12 cellular contexts compared by ENCODE assay signal in the genomic region with DNA sequence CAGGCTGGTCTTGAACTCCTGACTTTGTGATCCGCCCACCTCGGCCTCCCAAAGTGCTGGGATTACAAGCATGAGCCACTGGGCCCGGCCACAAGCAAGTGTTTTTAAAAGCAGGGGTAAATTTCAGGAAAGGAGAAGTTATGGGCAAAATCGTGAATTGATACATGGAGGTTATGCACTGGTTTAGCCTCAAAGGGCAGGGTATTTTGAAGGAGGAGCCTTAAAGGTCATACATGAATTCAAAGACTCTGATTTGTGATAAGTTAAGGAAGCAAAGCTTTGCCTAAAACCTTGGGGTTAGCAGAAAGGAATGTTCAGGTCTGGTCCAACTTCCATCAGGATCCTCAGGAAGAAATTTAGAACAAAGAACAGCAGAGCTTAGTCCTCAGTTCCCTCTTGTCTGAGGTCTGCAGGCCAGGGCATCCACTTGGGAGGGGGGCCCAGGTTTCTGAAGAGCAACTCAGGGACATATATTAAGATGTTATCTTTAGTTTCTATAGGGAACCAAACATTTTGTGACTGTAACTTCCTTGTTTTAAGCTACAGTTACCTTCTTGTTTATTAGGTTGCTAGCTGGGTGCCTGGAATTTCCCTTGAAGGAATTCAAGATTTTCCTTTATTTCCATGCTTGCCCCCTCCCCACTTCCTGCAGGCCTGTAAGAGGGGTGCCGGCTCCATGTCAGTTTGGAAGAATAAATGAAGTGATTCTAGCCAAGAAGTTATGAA. TPM values are rescaled to one million over a fixed set of nuclear protein-coding genes. Genes with fewer than 3 reads are reported as not detected.
DNase-seq lines count a peak whose midpoint lies in the region; ATAC-seq, FAIRE-seq and TF ChIP-seq lines count a peak whose summit lies in the region.
"Had no signal": no experiment of that assay in that cellular context is flagged by ENCODE, and none has a peak within 500 bp of the region (broad histone marks: within the 10 kb centered on the region; RNA-seq: fewer than 3 reads in every experiment).

No MANE protein-coding gene starts in this region.

- peaks cover 45% of the 10 kb centered on the region for H3K79me1 ChIP-seq in trophoblast cell (ENCODE audit: low read length)

- H4K20me1 ChIP-seq in DND-41 (ENCODE audit: insufficient read depth, low read length) (no peaks in the 10 kb centered on the region), astrocyte (ENCODE audit: insufficient read depth, low read length) (peaks cover 6% of the 10 kb centered on the region)

- H2AFZ ChIP-seq in DND-41 (ENCODE audit: low read depth, low read length) = no peak overlapping the region
- H2AFZ ChIP-seq in astrocyte (ENCODE audit: low read depth, low read length) = no peak overlapping the region
- H2AFZ ChIP-seq in trophoblast cell (ENCODE audit: insufficient read depth, low read length, poor library complexity) = no peak overlapping the region

- no peak overlapping the region for H3K4me3 ChIP-seq in DND-41 (ENCODE audit: low read depth in 1 of 2, low read length in 2 of 2)
- H3K4me3 ChIP-seq in NB4 (ENCODE audit: low read depth, low read length) = no peak overlapping the region
- no peak overlapping the region for H3K4me3 ChIP-seq in astrocyte (ENCODE audit: insufficient read depth, low read depth, low read length)
- H3K4me3 ChIP-seq in trophoblast cell (ENCODE audit: low read depth, low read length) = no peak overlapping the region

- H3K4me1 ChIP-seq in DND-41 (ENCODE audit: insufficient read depth, low read length) = peaks cover 75% of the 10 kb centered on the region
- H3K4me1 ChIP-seq in astrocyte (ENCODE audit: insufficient read depth, low read length) = peaks cover 21% of the 10 kb centered on the region
- peaks cover 24 to 34% of the 10 kb centered on the region in 2 experiments for H3K4me1 ChIP-seq in trophoblast cell (ENCODE audit: control insufficient read depth in 1 of 2, insufficient read depth in 2 of 2, low read length in 2 of 2)

- TF ChIP-seq CTCF in DND-41 (IDR thresholded peaks at IDR 0.05; ENCODE audit: borderline replicate concordance, extremely low read depth, low read length, poor library complexity, severe bottlenecking) (no peak), NB4 (IDR thresholded peaks at IDR 0.05; ENCODE audit: low read depth, low read length) (no peak), astrocyte (IDR thresholded peaks at IDR 0.05; ENCODE audit: insufficient read depth, low read depth, low read length) (no peak)

- CTCF ChIA-PET in activated CD8-positive, alpha-beta memory T cell treated with anti-CD3 and anti-CD28 coated beads, Interleukin-2, amount 10 ng/mL, durations not matched to agents 7 days and 5 days (lab: Charles Lee) = interaction anchor here (1.2 to 7.9 kb wide), 3 partner anchors 10 to 42 kb away, joined by 3 to 56 read pairs (median 4); partner anchors contain the start of genes ACTR3C and LRRC61
- CTCF ChIA-PET in activated CD4-positive, alpha-beta memory T cell treated with anti-CD3 and anti-CD28 coated beads, Interleukin-2, amount 10 ng/mL, durations not matched to agents 7 days and 5 days (lab: Charles Lee) = interaction anchor here (0.8 to 2.3 kb wide), 7 partner anchors 8 to 52 kb away, joined by 3 to 7 read pairs (median 3); no protein-coding TSS in a partner anchor

- no CpG with 5 or more reads among the region's 5 CpGs for WGBS in trophoblast cell (ENCODE audit: extremely low coverage, insufficient coverage, insufficient read length)

- H3K27ac Mint-ChIP-seq in astrocyte (ENCODE audit: unreplicated experiment) = peak overlapping the region; percentile 58
- no peak overlapping the region for H3K27ac Mint-ChIP-seq in activated CD8-positive, alpha-beta memory T cell treated with anti-CD3 and anti-CD28 coated beads, Interleukin-2, amount 10 ng/mL, durations not matched to agents 7 days and 5 days
- no peak overlapping the region for H3K27ac Mint-ChIP-seq in activated CD4-positive, alpha-beta memory T cell treated with anti-CD3 and anti-CD28 coated beads, Interleukin-2, amount 10 ng/mL, durations not matched to agents 7 days and 5 days

- H3K14ac ChIP-seq in trophoblast cell (ENCODE audit: low read length) = no peak overlapping the region

- no peaks in the 10 kb centered on the region for H3K27me3 ChIP-seq in DND-41 (ENCODE audit: insufficient read depth, low read length, poor library complexity)
- H3K27me3 ChIP-seq in astrocyte (ENCODE audit: insufficient read depth, low read length) = no peaks in the 10 kb centered on the region
- no peaks in the 10 kb centered on the region for H3K27me3 ChIP-seq in trophoblast cell (ENCODE audit: insufficient read depth, low read length)

- H3K9me3 Mint-ChIP-seq in astrocyte (ENCODE audit: unreplicated experiment) = no peaks in the 10 kb centered on the region
- no peaks in the 10 kb centered on the region for H3K9me3 Mint-ChIP-seq in activated CD8-positive, alpha-beta memory T cell treated with anti-CD3 and anti-CD28 coated beads, Interleukin-2, amount 10 ng/mL, durations not matched to agents 7 days and 5 days (ENCODE audit: low read depth)
- no peaks in the 10 kb centered on the region for H3K9me3 Mint-ChIP-seq in activated CD4-positive, alpha-beta memory T cell treated with anti-CD3 and anti-CD28 coated beads, Interleukin-2, amount 10 ng/mL, durations not matched to agents 7 days and 5 days

- no peak for ATAC-seq in DND-41 (ENCODE audit: insufficient read depth, low read depth)
- no peak for ATAC-seq in activated CD8-positive, alpha-beta memory T cell treated with anti-CD3 and anti-CD28 coated beads, Interleukin-2, amount 10 ng/mL, durations not matched to agents 7 days and 5 days
- ATAC-seq: PC-3 had no signal

- H3K9me3 ChIP-seq in DND-41 (ENCODE audit: insufficient read depth, low read length, severe bottlenecking) (no peaks in the 10 kb centered on the region), astrocyte (ENCODE audit: insufficient read depth, low read depth, low read length) (no peaks in the 10 kb centered on the region), trophoblast cell (ENCODE audit: insufficient read depth, low read depth, low read length) (no peaks in the 10 kb centered on the region)

- no peak overlapping the region for H4K12ac ChIP-seq in trophoblast cell (ENCODE audit: low read depth, low read length)

- no peak for FAIRE-seq in astrocyte (lab: Jason Lieb, UNC)

- H3K23ac ChIP-seq in trophoblast cell (ENCODE audit: low read length) = no peak overlapping the region

- H3K4ac ChIP-seq in trophoblast cell (ENCODE audit: low read depth, low read length) = no peak overlapping the region

- no peak for TF ChIP-seq POLR2A in NB4 (IDR thresholded peaks at IDR 0.05; ENCODE audit: extremely low read depth, insufficient read length)

- no peak overlapping the region for H2AK5ac ChIP-seq in trophoblast cell (ENCODE audit: low read length)

- DNase-seq in DND-41 (peak; percentile 40), NB4 (ENCODE audit: low read depth) (peak; percentile 84), astrocyte (ENCODE audit: low read depth) (no peak), trophoblast cell (peak in 1 of 2 donors; percentile 16), ecto neural progenitor cell (ENCODE audit: low spot score) (no peak), COR-L47 (lab: John Stamatoyannopoulos, UW) (no peak)
- no peak for DNase-seq in activated CD8-positive, alpha-beta memory T cell treated with anti-CD3 and anti-CD28 coated beads, Interleukin-2, amount 10 ng/mL, durations not matched to agents 7 days and 5 days
- no peak for DNase-seq in activated CD4-positive, alpha-beta memory T cell treated with anti-CD3 and anti-CD28 coated beads, Interleukin-2, amount 10 ng/mL, durations not matched to agents 7 days and 5 days
- DNase-seq: DMS 273 treated with DMSO at 0.1 percent for 48 hours; occipital lobe; PC-3; stimulated activated CD4-positive, alpha-beta T cell treated with anti-CD3 and anti-CD28 coated beads, Interleukin-4, amount 100 ng/mL, for 1 hour had no signal

- H3K4me1 Mint-ChIP-seq in astrocyte (ENCODE audit: low read depth, unreplicated experiment) = peaks cover 19% of the 10 kb centered on the region
- peaks cover 35% of the 10 kb centered on the region for H3K4me1 Mint-ChIP-seq in activated CD8-positive, alpha-beta memory T cell treated with anti-CD3 and anti-CD28 coated beads, Interleukin-2, amount 10 ng/mL, durations not matched to agents 7 days and 5 days
- peaks cover 38% of the 10 kb centered on the region for H3K4me1 Mint-ChIP-seq in activated CD4-positive, alpha-beta memory T cell treated with anti-CD3 and anti-CD28 coated beads, Interleukin-2, amount 10 ng/mL, durations not matched to agents 7 days and 5 days

- H3K79me2 ChIP-seq in DND-41 (ENCODE audit: insufficient read depth, low read length) (peaks cover 94% of the 10 kb centered on the region), astrocyte (ENCODE audit: insufficient read depth, low read length) (peaks cover 18% of the 10 kb centered on the region), trophoblast cell (ENCODE audit: control insufficient read depth, insufficient read depth, low read length, poor library complexity) (peaks cover 25% of the 10 kb centered on the region)

- H3K27me3 Mint-ChIP-seq in astrocyte (ENCODE audit: low read depth, unreplicated experiment) = peaks cover 3% of the 10 kb centered on the region
- no peaks in the 10 kb centered on the region for H3K27me3 Mint-ChIP-seq in activated CD8-positive, alpha-beta memory T cell treated with anti-CD3 and anti-CD28 coated beads, Interleukin-2, amount 10 ng/mL, durations not matched to agents 7 days and 5 days
- no peaks in the 10 kb centered on the region for H3K27me3 Mint-ChIP-seq in activated CD4-positive, alpha-beta memory T cell treated with anti-CD3 and anti-CD28 coated beads, Interleukin-2, amount 10 ng/mL, durations not matched to agents 7 days and 5 days

- no peak overlapping the region for H3K4me3 Mint-ChIP-seq in astrocyte (ENCODE audit: unreplicated experiment)
- H3K4me3 Mint-ChIP-seq in activated CD8-positive, alpha-beta memory T cell treated with anti-CD3 and anti-CD28 coated beads, Interleukin-2, amount 10 ng/mL, durations not matched to agents 7 days and 5 days = no peak overlapping the region
- H3K4me3 Mint-ChIP-seq in activated CD4-positive, alpha-beta memory T cell treated with anti-CD3 and anti-CD28 coated beads, Interleukin-2, amount 10 ng/mL, durations not matched to agents 7 days and 5 days = no peak overlapping the region

- H2BK5ac ChIP-seq in trophoblast cell (ENCODE audit: low read depth, low read length, poor library complexity) = peak overlapping the region; percentile 38

- no peaks in the 10 kb centered on the region for H3K36me3 Mint-ChIP-seq in astrocyte (ENCODE audit: low read depth, unreplicated experiment)
- H3K36me3 Mint-ChIP-seq in activated CD8-positive, alpha-beta memory T cell treated with anti-CD3 and anti-CD28 coated beads, Interleukin-2, amount 10 ng/mL, durations not matched to agents 7 days and 5 days = peaks cover 1% of the 10 kb centered on the region
- peaks cover 5% of the 10 kb centered on the region for H3K36me3 Mint-ChIP-seq in activated CD4-positive, alpha-beta memory T cell treated with anti-CD3 and anti-CD28 coated beads, Interleukin-2, amount 10 ng/mL, durations not matched to agents 7 days and 5 days (ENCODE audit: low read depth)

- H2BK120ac ChIP-seq in trophoblast cell (ENCODE audit: insufficient read depth, low read length, poor library complexity) = no peak overlapping the region

- no peak overlapping the region for H2BK12ac ChIP-seq in trophoblast cell (ENCODE audit: low read length)

- H3K36me3 ChIP-seq in DND-41 (ENCODE audit: insufficient read depth, low read length) (peaks cover 22% of the 10 kb centered on the region), astrocyte (ENCODE audit: insufficient read depth, low read length) (no peaks in the 10 kb centered on the region), trophoblast cell (ENCODE audit: control insufficient read depth in 1 of 2, insufficient read depth in 2 of 2, low read length in 2 of 2) (peaks cover 12% of the 10 kb centered on the region in 2 experiments)

- POLR2A ChIA-PET in activated CD4-positive, alpha-beta memory T cell treated with anti-CD3 and anti-CD28 coated beads, Interleukin-2, amount 10 ng/mL, durations not matched to agents 7 days and 5 days (lab: Charles Lee) = interaction anchor here (1.1 to 5.1 kb wide), 3 partner anchors 8 to 40 kb away, joined by 4 to 47 read pairs (median 4); partner anchors contain the start of gene ZNF775

- H4K8ac ChIP-seq in trophoblast cell (ENCODE audit: low read depth, low read length) = no peak overlapping the region

- peak overlapping the region; percentile 9; the same call in 1 of the 2 replicates for H3K4me2 ChIP-seq in DND-41 (ENCODE audit: insufficient read depth, low read length)
- H3K4me2 ChIP-seq in astrocyte (ENCODE audit: low read length) = no peak overlapping the region
- H3K4me2 ChIP-seq in trophoblast cell (ENCODE audit: low read length) = no peak overlapping the region

- peak overlapping the region; percentile 95 for H3K9ac ChIP-seq in DND-41 (ENCODE audit: low read depth, low read length)
- H3K9ac ChIP-seq in astrocyte (ENCODE audit: low read length) = no peak overlapping the region
- no peak overlapping the region for H3K9ac ChIP-seq in trophoblast cell (ENCODE audit: low read length)

- H3K18ac ChIP-seq in trophoblast cell (ENCODE audit: low read length) = no peak overlapping the region

- H4K91ac ChIP-seq in trophoblast cell (ENCODE audit: low read depth, low read length) = no peak overlapping the region

- H3K27ac ChIP-seq in DND-41 (ENCODE audit: low read length) (peak overlapping the region; percentile 97), astrocyte (ENCODE audit: low read depth, low read length) (no peak overlapping the region), trophoblast cell (ENCODE audit: low read depth, low read length) (peak overlapping the region; percentile 60)

RNA-seq across cellular contexts. Expression of gene REPIN1, which starts 2.8 kb away (rescaled TPM):
- 80.1 and 95.3 TPM in 2 replicates for total RNA-seq in astrocyte
- 165 and 168 TPM in 2 replicates for polyA plus RNA-seq in trophoblast cell (2013)
- 10 to 100 TPM; 51.4 to 55.5 TPM for total RNA-seq in activated CD8-positive, alpha-beta memory T cell treated with anti-CD3 and anti-CD28 coated beads, Interleukin-2, amount 10 ng/mL, durations not matched to agents 7 days and 5 days
- 10 to 100 TPM; 42.9 to 45.9 TPM for total RNA-seq in activated CD4-positive, alpha-beta memory T cell treated with anti-CD3 and anti-CD28 coated beads, Interleukin-2, amount 10 ng/mL, durations not matched to agents 7 days and 5 days

RNA-seq across cellular contexts. Expression of gene ZNF775, which starts 13.3 kb away (rescaled TPM):
- total RNA-seq in astrocyte = 6.4 and 6.5 TPM in 2 replicates
- 7.7 TPM in 2 replicates for polyA plus RNA-seq in trophoblast cell (2013)
- total RNA-seq in activated CD8-positive, alpha-beta memory T cell treated with anti-CD3 and anti-CD28 coated beads, Interleukin-2, amount 10 ng/mL, durations not matched to agents 7 days and 5 days = 1 to 10 TPM; 7.5 to 8.4 TPM
- 1 to 10 TPM; 6.4 to 7.1 TPM for total RNA-seq in activated CD4-positive, alpha-beta memory T cell treated with anti-CD3 and anti-CD28 coated beads, Interleukin-2, amount 10 ng/mL, durations not matched to agents 7 days and 5 days

RNA-seq across cellular contexts. Expression of gene RARRES2, which starts 24.4 kb away (rescaled TPM):
- 19.4 and 21.7 TPM in 2 replicates for total RNA-seq in astrocyte
- polyA plus RNA-seq in trophoblast cell (2013) = 149 and 152 TPM in 2 replicates
- total RNA-seq in activated CD8-positive, alpha-beta memory T cell treated with anti-CD3 and anti-CD28 coated beads, Interleukin-2, amount 10 ng/mL, durations not matched to agents 7 days and 5 days = not detected
- total RNA-seq in activated CD4-positive, alpha-beta memory T cell treated with anti-CD3 and anti-CD28 coated beads, Interleukin-2, amount 10 ng/mL, durations not matched to agents 7 days and 5 days = not detected

RNA-seq across cellular contexts. Expression of gene ACTR3C, which starts 42.5 kb away (rescaled TPM):
- total RNA-seq in astrocyte = 0.25 TPM in 1 of 2 replicates, not detected in the other
- polyA plus RNA-seq in trophoblast cell (2013) = 0.03 and 0.11 TPM in 2 replicates
- total RNA-seq in activated CD8-positive, alpha-beta memory T cell treated with anti-CD3 and anti-CD28 coated beads, Interleukin-2, amount 10 ng/mL, durations not matched to agents 7 days and 5 days = 1 to 10 TPM; 4.0 to 4.8 TPM
- total RNA-seq in activated CD4-positive, alpha-beta memory T cell treated with anti-CD3 and anti-CD28 coated beads, Interleukin-2, amount 10 ng/mL, durations not matched to agents 7 days and 5 days = 1 to 10 TPM; 4.9 to 7.0 TPM

RNA-seq across cellular contexts. Expression of gene LRRC61, which starts 42.7 kb away (rescaled TPM):
- total RNA-seq in astrocyte = 0.24 and 0.45 TPM in 2 replicates
- polyA plus RNA-seq in trophoblast cell (2013) = 0.15 and 0.32 TPM in 2 replicates
- 10 to 100 TPM; 24.7 to 25.3 TPM for total RNA-seq in activated CD8-positive, alpha-beta memory T cell treated with anti-CD3 and anti-CD28 coated beads, Interleukin-2, amount 10 ng/mL, durations not matched to agents 7 days and 5 days
- 10 to 100 TPM; 23.1 to 26.8 TPM for total RNA-seq in activated CD4-positive, alpha-beta memory T cell treated with anti-CD3 and anti-CD28 coated beads, Interleukin-2, amount 10 ng/mL, durations not matched to agents 7 days and 5 days

Comparison
In these comparisons a context has a peak if more than half of its experiments do, and no peak if none do; other contexts are left out.
1. DNase-seq: peak in DND-41 (single experiment) and NB4 (single experiment); none in astrocyte (single experiment), activated CD8-positive, alpha-beta memory T cell treated with anti-CD3 and anti-CD28 coated beads, Interleukin-2, amount 10 ng/mL, durations not matched to agents 7 days and 5 days (single experiment), ecto neural progenitor cell (single experiment), activated CD4-positive, alpha-beta memory T cell treated with anti-CD3 and anti-CD28 coated beads, Interleukin-2, amount 10 ng/mL, durations not matched to agents 7 days and 5 days (single experiment) and COR-L47 (single experiment).
2. RNA of gene RARRES2, which starts 24.4 kb away (total RNA-seq): 19.4 to 21.7 TPM in astrocyte; not detected in activated CD8-positive, alpha-beta memory T cell treated with anti-CD3 and anti-CD28 coated beads, Interleukin-2, amount 10 ng/mL, durations not matched to agents 7 days and 5 days and not detected in activated CD4-positive, alpha-beta memory T cell treated with anti-CD3 and anti-CD28 coated beads, Interleukin-2, amount 10 ng/mL, durations not matched to agents 7 days and 5 days; every median in the first group is over 10 times any median in the second.